ENCODE assay signal across 9 cellular contexts in the genomic region with DNA sequence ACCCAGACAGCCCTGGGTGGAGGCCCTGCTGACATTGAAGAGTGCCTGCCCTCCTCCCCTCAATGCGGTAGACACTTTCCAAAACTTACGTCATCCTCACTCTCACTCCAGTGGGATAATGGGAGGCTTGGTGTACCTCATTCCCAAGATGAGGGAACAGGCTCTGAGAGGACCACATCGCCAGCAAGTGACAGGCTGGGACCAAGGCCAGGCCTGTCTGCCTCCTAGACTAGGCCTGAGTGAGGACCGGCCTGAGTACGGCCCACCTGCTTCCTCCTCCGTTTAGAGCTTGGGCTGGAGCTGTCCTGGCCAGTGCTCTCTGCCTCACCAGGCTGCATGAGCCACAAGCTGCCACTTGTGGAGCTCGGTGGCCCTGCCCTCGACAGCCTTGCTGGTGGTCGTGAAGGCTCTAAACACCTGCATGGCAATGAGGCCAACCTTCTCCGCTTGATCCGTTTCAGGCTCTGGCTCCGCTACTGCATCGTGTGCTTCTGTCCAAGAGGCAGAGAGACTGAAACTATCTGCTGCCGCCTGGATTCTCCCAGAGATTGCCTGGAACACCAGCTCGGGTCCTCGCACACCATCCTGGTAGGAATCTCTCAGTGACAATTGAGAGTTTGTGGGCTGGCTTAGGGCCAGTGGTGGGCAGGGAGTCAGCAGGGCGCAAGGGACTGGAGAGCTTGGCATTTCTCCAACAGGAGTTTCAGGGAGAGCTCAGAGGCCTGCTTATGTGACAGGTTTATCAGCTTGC. TPM values are rescaled to one million over a fixed set of nuclear protein-coding genes. Genes with fewer than 3 reads are reported as not detected.
DNase-seq lines count a peak whose midpoint lies in the region; ATAC-seq and TF ChIP-seq lines count a peak whose summit lies in the region.
"Had no signal": no experiment of that assay in that cellular context is flagged by ENCODE, and none has a peak within 500 bp of the region (broad histone marks: within the 10 kb centered on the region; RNA-seq: fewer than 3 reads in every experiment).

No MANE protein-coding gene starts in this region.

- peak; percentile 34 for ATAC-seq in body of pancreas
- ATAC-seq in activated T-cell treated with anti-CD3 and anti-CD28 coated beads, Interleukin-2, amount 50 U/mL, for 72 hours (replicated peaks in 1 of 2), result no peak
- ATAC-seq in HG03342 (IDR thresholded peaks at IDR 0.05; ENCODE audit: unreplicated experiment), result no peak
- ATAC-seq in natural killer cell, result no peak

- peak overlapping the region; percentile 31 for H3K27ac ChIP-seq in AG04450 (ENCODE audit: low read depth, low read length)
- H3K27ac ChIP-seq in body of pancreas, result peak overlapping the region; percentile 26 to 78 (median 70)
- H3K27ac ChIP-seq in mesendoderm (ENCODE audit: low read depth, low read length), result no peak overlapping the region

- no peaks in the 10 kb centered on the region for H3K9me3 Mint-ChIP-seq in activated T-cell treated with anti-CD3 and anti-CD28 coated beads, Interleukin-2, amount 50 U/mL, for 72 hours
- H3K9me3 Mint-ChIP-seq in natural killer cell, result no peaks in the 10 kb centered on the region

- no peak overlapping the region for H2AK5ac ChIP-seq in mesendoderm (ENCODE audit: low read length)

- H3K27me3 ChIP-seq in AG04450 (ENCODE audit: control insufficient read depth, insufficient read depth, low read length) (no peaks in the 10 kb centered on the region), body of pancreas (no peaks in the 10 kb centered on the region), mesendoderm (ENCODE audit: insufficient read depth, low read length, poor library complexity) (no peaks in the 10 kb centered on the region)

- peak overlapping the region; percentile 91 for H3K23ac ChIP-seq in mesendoderm (ENCODE audit: low read length)

- H3K4me1 ChIP-seq in body of pancreas (peaks cover 48% of the 10 kb centered on the region), mesendoderm (ENCODE audit: control insufficient read depth, low read depth, low read length) (no peaks in the 10 kb centered on the region)

- H3K56ac ChIP-seq in mesendoderm (ENCODE audit: low read length), result no peak overlapping the region

- no peak overlapping the region for H3K9ac ChIP-seq in mesendoderm (ENCODE audit: low read length)

- H3K4me3 ChIP-seq in AG04450 (ENCODE audit: low read depth, low read length), result no peak overlapping the region
- H3K4me3 ChIP-seq in body of pancreas, result no peak overlapping the region
- H3K4me3 ChIP-seq in mesendoderm (ENCODE audit: low read length), result no peak overlapping the region

- H3K36me3 Mint-ChIP-seq in activated T-cell treated with anti-CD3 and anti-CD28 coated beads, Interleukin-2, amount 50 U/mL, for 72 hours (ENCODE audit: insufficient read depth in 2 of 2), result no peaks in the 10 kb centered on the region
- no peaks in the 10 kb centered on the region for H3K36me3 Mint-ChIP-seq in natural killer cell

- POLR2A ChIA-PET in AG04450 (lab: Yijun Ruan, JAX), result interaction anchor here (1.1 kb wide), 1 partner anchor 28 kb away, joined by 5 read pairs; the partner anchor contains the start of gene GUCD1

- H2BK15ac ChIP-seq in mesendoderm (replicated peaks; ENCODE audit: low read depth), result no peak overlapping the region

- H3K9me3 ChIP-seq in AG04450 (ENCODE audit: control insufficient read depth, insufficient read depth, low read length) (no peaks in the 10 kb centered on the region), body of pancreas (no peaks in the 10 kb centered on the region)

- H2BK5ac ChIP-seq in mesendoderm (ENCODE audit: low read length), result no peak overlapping the region

- H3K36me3 ChIP-seq in body of pancreas (replicated peaks in 1 of 2; ENCODE audit: insufficient read depth in 1 of 2, low read depth in 2 of 2), result no peaks in the 10 kb centered on the region
- no peaks in the 10 kb centered on the region for H3K36me3 ChIP-seq in mesendoderm (ENCODE audit: control insufficient read depth, insufficient read depth, low read length)

- H4K8ac ChIP-seq in mesendoderm (ENCODE audit: low read depth, low read length), result no peak overlapping the region

- no peaks in the 10 kb centered on the region for H3K79me2 ChIP-seq in mesendoderm (ENCODE audit: control insufficient read depth, insufficient read depth, low read length)

- H3K27ac Mint-ChIP-seq in activated T-cell treated with anti-CD3 and anti-CD28 coated beads, Interleukin-2, amount 50 U/mL, for 72 hours, result no peak overlapping the region
- H3K27ac Mint-ChIP-seq in natural killer cell, result no peak overlapping the region

- TF ChIP-seq POLR2A in body of pancreas (IDR thresholded peaks at IDR 0.05), result no peak

- intact Hi-C loops in body of pancreas (cut with DNase I), result no loop called here
- intact Hi-C loops in natural killer cell (cut with micrococcal nuclease), result no loop called here

- H3K18ac ChIP-seq in mesendoderm (ENCODE audit: low read length), result no peak overlapping the region

- H3K4ac ChIP-seq in mesendoderm (ENCODE audit: low read depth, low read length), result no peak overlapping the region

- H3K4me2 ChIP-seq in mesendoderm (ENCODE audit: low read length), result no peak overlapping the region

- H4K5ac ChIP-seq in mesendoderm (ENCODE audit: low read length), result no peak overlapping the region

- no peaks in the 10 kb centered on the region for H3K27me3 Mint-ChIP-seq in activated T-cell treated with anti-CD3 and anti-CD28 coated beads, Interleukin-2, amount 50 U/mL, for 72 hours (ENCODE audit: low read depth)
- H3K27me3 Mint-ChIP-seq in natural killer cell (ENCODE audit: low read depth in 2 of 2), result no peaks in the 10 kb centered on the region

- no peak overlapping the region for H3K4me3 Mint-ChIP-seq in activated T-cell treated with anti-CD3 and anti-CD28 coated beads, Interleukin-2, amount 50 U/mL, for 72 hours
- no peak overlapping the region for H3K4me3 Mint-ChIP-seq in natural killer cell

- H3K4me1 Mint-ChIP-seq in activated T-cell treated with anti-CD3 and anti-CD28 coated beads, Interleukin-2, amount 50 U/mL, for 72 hours (ENCODE audit: low read depth), result no peaks in the 10 kb centered on the region
- H3K4me1 Mint-ChIP-seq in natural killer cell, result no peaks in the 10 kb centered on the region

- CTCF ChIA-PET in AG04450 (lab: Charles Lee), result interaction anchor here (1.1 kb wide), 1 partner anchor 52 kb away, joined by 3 read pairs; no protein-coding TSS in a partner anchor

- no peak overlapping the region for H2BK120ac ChIP-seq in mesendoderm (ENCODE audit: low read depth, low read length)

- DNase-seq in AG04450 (ENCODE audit: low read depth, low spot score) (no peak), NCI-H1092 (lab: John Stamatoyannopoulos, UW) (peak; percentile 86), body of pancreas (peak; percentile 33 to 64 (median 52)), mesendoderm (no peak), natural killer cell (no peak)
- DNase-seq in activated T-cell treated with anti-CD3 and anti-CD28 coated beads, Interleukin-2, amount 50 U/mL, for 72 hours, result no peak
- no peak for DNase-seq in activated effector memory CD4-positive, alpha-beta T cell treated with Interleukin-2 at 50 U/mL for 16 hours
- DNase-seq: T1000 had no signal

- 44 to 60% methylated on average over 4 to 17 of the region's 17 CpGs for WGBS in body of pancreas, 2 donors
- WGBS in mesendoderm (ENCODE audit: extremely low coverage, insufficient coverage, low lambda C conversion rate), result no CpG with 5 or more reads among the region's 17 CpGs

- H3K79me1 ChIP-seq in mesendoderm (ENCODE audit: low read length), result no peaks in the 10 kb centered on the region

- TF ChIP-seq CTCF in AG04450 (IDR thresholded peaks at IDR 0.05; ENCODE audit: low read depth, low read length) (no peak), body of pancreas (IDR thresholded peaks at IDR 0.05) (no peak), natural killer cell (IDR thresholded peaks at IDR 0.05) (no peak)

RNA-seq across cellular contexts. Expression of gene LRRC75B, which starts 9.5 kb away (rescaled TPM):
- polyA plus RNA-seq in AG04450 (2011; rRNA removed), result 5.2 and 7.1 TPM in 2 replicates
- 3.7 and 4.0 TPM in 2 replicates for polyA minus RNA-seq in AG04450 (2011; rRNA and poly(A)+ RNA removed)
- 10 to 100 TPM; 20.8 to 33.9 TPM for total RNA-seq in body of pancreas
- 4.3 TPM for polyA plus RNA-seq in mesendoderm (2013, experiment 1 of 2)
- polyA plus RNA-seq in mesendoderm (2013, experiment 2 of 2), result 4.5 TPM
- 1 to 10 TPM; 1.2 to 2.0 TPM for total RNA-seq in activated T-cell treated with anti-CD3 and anti-CD28 coated beads, Interleukin-2, amount 50 U/mL, for 72 hours
- total RNA-seq in natural killer cell, result 1 to 10 TPM; 1.7 to 4.8 (median 2.3) TPM

RNA-seq across cellular contexts. Expression of gene GGT1, which starts 19.6 kb away (rescaled TPM):
- polyA plus RNA-seq in AG04450 (2011; rRNA removed), result 4.8 and 5.0 TPM in 2 replicates
- 2.5 and 3.3 TPM in 2 replicates for polyA minus RNA-seq in AG04450 (2011; rRNA and poly(A)+ RNA removed)
- 10 to 100 TPM; 45.4 to 58.7 TPM for total RNA-seq in body of pancreas
- polyA plus RNA-seq in mesendoderm (2013, experiment 1 of 2), result 9.2 TPM
- 8.9 TPM for polyA plus RNA-seq in mesendoderm (2013, experiment 2 of 2)
- total RNA-seq in activated T-cell treated with anti-CD3 and anti-CD28 coated beads, Interleukin-2, amount 50 U/mL, for 72 hours, result 10 to 100 TPM; 34.4 to 47.6 TPM
- total RNA-seq in natural killer cell, result 10 to 100 TPM in 1 of 3 donors, 1 to 10 TPM in 2; 4.0 to 11.9 (median 7.0) TPM

RNA-seq across cellular contexts. Expression of gene SNRPD3, which starts 27.6 kb away (rescaled TPM):
- polyA plus RNA-seq in AG04450 (2011; rRNA removed), result 187 and 238 TPM in 2 replicates
- polyA minus RNA-seq in AG04450 (2011; rRNA and poly(A)+ RNA removed), result 161 and 210 TPM in 2 replicates
- 10 to 100 TPM; 30.4 to 65.6 TPM for total RNA-seq in body of pancreas
- polyA plus RNA-seq in mesendoderm (2013, experiment 1 of 2), result 174 TPM
- 173 TPM for polyA plus RNA-seq in mesendoderm (2013, experiment 2 of 2)
- 10 to 100 TPM; 69.3 to 76.5 TPM for total RNA-seq in activated T-cell treated with anti-CD3 and anti-CD28 coated beads, Interleukin-2, amount 50 U/mL, for 72 hours
- 10 to 100 TPM; 40.9 to 44.6 (median 44.0) TPM for total RNA-seq in natural killer cell

RNA-seq across cellular contexts. Expression of gene GUCD1, which starts 28.5 kb away (rescaled TPM):
- 52.1 and 73.4 TPM in 2 replicates for polyA plus RNA-seq in AG04450 (2011; rRNA removed)
- polyA minus RNA-seq in AG04450 (2011; rRNA and poly(A)+ RNA removed), result 107 and 149 TPM in 2 replicates
- total RNA-seq in body of pancreas (10 to 100 TPM; 44.4 to 58.7 TPM), natural killer cell (100 to 1,000 TPM in 1 of 3 donors, 10 to 100 TPM in 2; 76.9 to 102 (median 94.9) TPM)
- 55.2 TPM for polyA plus RNA-seq in mesendoderm (2013, experiment 1 of 2)
- 52.5 TPM for polyA plus RNA-seq in mesendoderm (2013, experiment 2 of 2)
- total RNA-seq in activated T-cell treated with anti-CD3 and anti-CD28 coated beads, Interleukin-2, amount 50 U/mL, for 72 hours, result 10 to 100 TPM; 96.4 to 98.2 TPM

Comparison
In these comparisons a context has a peak if more than half of its experiments do, and no peak if none do; other contexts are left out.
1. DNase-seq: peak in NCI-H1092 (single experiment) and body of pancreas (4 of 4); none in AG04450 (single experiment), mesendoderm (single experiment), activated T-cell treated with anti-CD3 and anti-CD28 coated beads, Interleukin-2, amount 50 U/mL, for 72 hours (0 of 2), activated effector memory CD4-positive, alpha-beta T cell treated with Interleukin-2 at 50 U/mL for 16 hours (single experiment) and natural killer cell (single experiment).